Comparison of ENCODE assay signal across 8 cellular contexts in genomic region chr9:35790385-35791291, GRCh38. TPM values are rescaled to one million over a fixed set of nuclear protein-coding genes. Genes with fewer than 3 reads are reported as not detected.
DNase-seq lines count a peak whose midpoint lies in the region; ATAC-seq, FAIRE-seq and TF ChIP-seq lines count a peak whose summit lies in the region.

No MANE protein-coding gene starts in this region.

- H2BK5ac ChIP-seq in H1 (ENCODE audit: low read depth, low read length) = no peak overlapping the region; the same call in 1 of the 2 replicates

- peaks cover 0 to 3% (median 0%) of the 10 kb centered on the region in 8 donors for H3K9me3 Mint-ChIP-seq in CD4-positive, alpha-beta memory T cell
- H3K9me3 Mint-ChIP-seq in activated CD8-positive, alpha-beta T cell treated with anti-CD3 and anti-CD28 coated beads for 36 hours = no peaks in the 10 kb centered on the region

- no peaks in the 10 kb centered on the region for H3K79me1 ChIP-seq in H1 (ENCODE audit: low read depth, low read length)

- H4K8ac ChIP-seq in H1 (ENCODE audit: extremely low read depth, insufficient read depth, low read length) = 0 out of 2 replicates have a peak overlapping the region, but pooled peaks have one; percentile 85

- H3K4me3 ChIP-seq in CD4-positive, alpha-beta memory T cell (ENCODE audit: low read length in 2 of 2) = no peak overlapping the region
- H3K4me3 ChIP-seq in H1 (ENCODE audit: extremely low read depth in 1 of 4, insufficient read depth in 2 of 4, low read depth in 3 of 4, low read length in 4 of 4) = peak overlapping the region; percentile 39 to 65 (median 52); a peak in 7 of 8 replicates

- H2BK20ac ChIP-seq in H1 (ENCODE audit: low read length) = no peak overlapping the region

- H3K23me2 ChIP-seq in H1 (ENCODE audit: low read depth, low read length) = peaks cover 5% of the 10 kb centered on the region; the same call in 1 of the 2 replicates

- no peaks in the 10 kb centered on the region for H3K9me3 ChIP-seq in CD4-positive, alpha-beta memory T cell (ENCODE audit: control insufficient read depth in 1 of 2, low read length in 2 of 2)
- no peaks in the 10 kb centered on the region for H3K9me3 ChIP-seq in H1 (ENCODE audit: insufficient read depth in 2 of 2, low read depth in 1 of 2, low read length in 1 of 2)

- intact Hi-C loops in CD4-positive, alpha-beta memory T cell (cut with micrococcal nuclease) = loop anchor here (1.0 kb wide), 2 partner anchors 36 to 92 kb away; no protein-coding TSS in a partner anchor
- intact Hi-C loops in activated CD8-positive, alpha-beta T cell treated with anti-CD3 and anti-CD28 coated beads for 36 hours (cut with micrococcal nuclease) = loop anchor here (2.0 kb wide), 2 partner anchors 36 to 92 kb away; no protein-coding TSS in a partner anchor

- peaks cover 23 to 31% of the 10 kb centered on the region in 2 donors for H3K36me3 Mint-ChIP-seq in CD4-positive, alpha-beta memory T cell
- H3K36me3 Mint-ChIP-seq in activated CD8-positive, alpha-beta T cell treated with anti-CD3 and anti-CD28 coated beads for 36 hours (ENCODE audit: low read depth) = peaks cover 17% of the 10 kb centered on the region

- POLR2A ChIA-PET in CD4-positive, alpha-beta memory T cell (lab: Charles Lee; ENCODE audit: partially characterized antibody) = interaction anchor here (1.2 to 1.5 kb wide), 4 partner anchors 36 to 143 kb away, joined by 3 to 7 read pairs (median 4); partner anchors contain the start of gene FAM221B
- POLR2A ChIA-PET in activated CD8-positive, alpha-beta T cell treated with anti-CD3 and anti-CD28 coated beads for 36 hours (lab: Charles Lee) = no interaction called here
- POLR2A ChIA-PET in H1 (lab: Charles Lee; ENCODE audit: partially characterized antibody) = interaction anchor here (0.6 to 3.9 kb wide), 13 partner anchors 9 to 99 kb away, joined by 3 to 38 read pairs (median 4); partner anchors contain the start of genes CREB3, FAM221B, HINT2 and SPAG8

- H3K14ac ChIP-seq in H1 (ENCODE audit: insufficient read length) = no peak overlapping the region

- peak overlapping the region; percentile 30 for H3K4ac ChIP-seq in H1 (replicated peaks; ENCODE audit: insufficient read length, low read depth, low read length)

- TF ChIP-seq POLR2A in H1 (IDR thresholded peaks at IDR 0.05; ENCODE audit: control extremely low read depth in 1 of 2, low read depth in 2 of 2, low read length in 2 of 2) = no peak

- H4K20me1 ChIP-seq in H1 (replicated peaks in 1 of 2; ENCODE audit: control insufficient read depth in 1 of 2, insufficient read depth in 2 of 2, low read length in 2 of 2) = no peaks in the 10 kb centered on the region

- no peak overlapping the region for H3K23ac ChIP-seq in H1 (ENCODE audit: insufficient read length)

- no peak for TF ChIP-seq EP300 in H1 (IDR thresholded peaks at IDR 0.05; ENCODE audit: borderline replicate concordance in 1 of 2, low read depth in 2 of 2, low read length in 2 of 2)

- peak; percentile 94 for TF ChIP-seq RAD21 in H1 (IDR thresholded peaks at IDR 0.05 in 1 of 2, conservative IDR thresholded peaks at IDR 0.05 in 1 of 2; ENCODE audit: low read depth in 2 of 2, low read length in 2 of 2)

- H3K36me3 ChIP-seq in CD4-positive, alpha-beta memory T cell (ENCODE audit: insufficient read depth, low read length) = peaks cover 6% of the 10 kb centered on the region
- H3K36me3 ChIP-seq in H1 (ENCODE audit: control insufficient read depth in 2 of 4, insufficient read depth in 4 of 4, low read length in 3 of 4) = no peaks in the 10 kb centered on the region

- peak; percentile 80 for TF ChIP-seq CTCF in activated CD8-positive, alpha-beta T cell treated with anti-CD3 and anti-CD28 coated beads for 36 hours (IDR thresholded peaks at IDR 0.05)
- TF ChIP-seq CTCF in H1 (IDR thresholded peaks at IDR 0.05; ENCODE audit: control extremely low read depth in 1 of 3, insufficient read depth in 1 of 3, low read depth in 1 of 3, low read length in 3 of 3) = peak; percentile 79 to 92 (median 90)

- peak overlapping the region; percentile 70 for H4K5ac ChIP-seq in H1 (ENCODE audit: insufficient read length, low read depth, low read length)

- no peak overlapping the region for H3K4me3 Mint-ChIP-seq in CD4-positive, alpha-beta memory T cell
- H3K4me3 Mint-ChIP-seq in activated CD8-positive, alpha-beta T cell treated with anti-CD3 and anti-CD28 coated beads for 36 hours = no peak overlapping the region

- CTCF ChIA-PET in CD4-positive, alpha-beta memory T cell (lab: Charles Lee; ENCODE audit: partially characterized antibody) = interaction anchor here (0.6 to 4.0 kb wide), 38 partner anchors 8 to 233 kb away, joined by 3 to 108 read pairs (median 4); partner anchors contain the start of genes FAM221B, GBA2, HRCT1 and RGP1
- CTCF ChIA-PET in activated CD8-positive, alpha-beta T cell treated with anti-CD3 and anti-CD28 coated beads for 36 hours (lab: Charles Lee) = interaction anchor here (0.6 to 6.4 kb wide), 48 partner anchors 9 to 281 kb away, joined by 3 to 66 read pairs (median 5); partner anchors contain the start of genes ARHGEF39, FAM221B, GBA2 and HINT2
- CTCF ChIA-PET in H1 (lab: Charles Lee; ENCODE audit: partially characterized antibody) = interaction anchor here (0.6 to 4.0 kb wide), 54 partner anchors 8 to 232 kb away, joined by 3 to 67 read pairs (median 5); partner anchors contain the start of genes FAM221B, HINT2, MSMP and SPAG8

- peak overlapping the region; percentile 78 for H3K18ac ChIP-seq in H1 (ENCODE audit: extremely low read depth, low read length)

- peaks cover 7 to 12% (median 9%) of the 10 kb centered on the region in 4 donors for H3K4me1 Mint-ChIP-seq in CD4-positive, alpha-beta memory T cell
- H3K4me1 Mint-ChIP-seq in activated CD8-positive, alpha-beta T cell treated with anti-CD3 and anti-CD28 coated beads for 36 hours (ENCODE audit: low read depth) = peaks cover 8% of the 10 kb centered on the region

- no peak overlapping the region; the same call in 1 of the 2 replicates for H2BK12ac ChIP-seq in H1 (ENCODE audit: low read depth, low read length)

- H3K9ac ChIP-seq in H1 (replicated peaks in 1 of 4; ENCODE audit: extremely low read depth in 1 of 4, low read depth in 3 of 4, low read length in 3 of 4) = peak overlapping the region in 2 of 4 experiments; percentile 23 to 34; a peak in 3 of 7 replicates

- H2AFZ ChIP-seq in H1 (ENCODE audit: low read length) = peak overlapping the region; percentile 69

- no peaks in the 10 kb centered on the region for H3K4me1 ChIP-seq in CD4-positive, alpha-beta memory T cell (ENCODE audit: insufficient read depth, low read length)
- peaks cover 5 to 13% (median 7%) of the 10 kb centered on the region in 4 experiments; a peak in 6 of 7 replicates for H3K4me1 ChIP-seq in H1 (replicated peaks in 1 of 4; ENCODE audit: control insufficient read depth in 3 of 4, insufficient read depth in 4 of 4, low read length in 3 of 4)

- no peaks in the 10 kb centered on the region for H3K27me3 ChIP-seq in CD4-positive, alpha-beta memory T cell (ENCODE audit: insufficient read depth, low read length)
- peaks cover 0 to 10% (median 0%) of the 10 kb centered on the region in 4 experiments; a peak in 4 of 7 replicates for H3K27me3 ChIP-seq in H1 (replicated peaks in 1 of 4; ENCODE audit: control insufficient read depth in 3 of 4, extremely low read depth in 1 of 4, insufficient read depth in 3 of 4, low read length in 3 of 4)

- H3K27ac ChIP-seq in CD4-positive, alpha-beta memory T cell (ENCODE audit: low read depth, low read length) = no peak overlapping the region
- no peak overlapping the region for H3K27ac ChIP-seq in H1 (ENCODE audit: low read depth, low read length)

- H2BK120ac ChIP-seq in H1 (replicated peaks; ENCODE audit: low read depth, low read length) = no peak overlapping the region

- DNase-seq in CD4-positive, alpha-beta memory T cell = peak; percentile 58 to 69 (median 64)
- DNase-seq in NCI-H526 treated with DMSO at 0.1 percent for 48 hours (lab: John Stamatoyannopoulos, UW) = peak; percentile 43
- peak; percentile 65 for DNase-seq in activated CD8-positive, alpha-beta T cell treated with anti-CD3 and anti-CD28 coated beads for 36 hours
- DNase-seq in H1 (ENCODE audit: low read depth in 1 of 2, low spot score in 2 of 2) = peak in 1 of 2 experiments; percentile 78
- DNase-seq in lung microvascular endothelial cell (ENCODE audit: low read depth in 2 of 2) = peak; percentile 86 to 88
- DNase-seq in stimulated activated CD4-positive, alpha-beta T cell treated with anti-CD3 and anti-CD28 coated beads, TNF-alpha, amount 100 ng/mL, for 48 hours (ENCODE audit: low read depth in 3 of 3) = peak in 2 of 3 donors; percentile 21 to 31

- peak overlapping the region; percentile 46 to 89 for H3K4me2 ChIP-seq in H1 (ENCODE audit: insufficient read depth in 1 of 2, low read depth in 2 of 2, low read length in 2 of 2)

- H3K27me3 Mint-ChIP-seq in CD4-positive, alpha-beta memory T cell = no peaks in the 10 kb centered on the region
- no peaks in the 10 kb centered on the region for H3K27me3 Mint-ChIP-seq in activated CD8-positive, alpha-beta T cell treated with anti-CD3 and anti-CD28 coated beads for 36 hours

- H4K91ac ChIP-seq in H1 (replicated peaks; ENCODE audit: insufficient read length, low read length) = peak overlapping the region; percentile 17

- peak overlapping the region; percentile 81; the same call in 1 of the 2 replicates for H2BK15ac ChIP-seq in H1 (ENCODE audit: low read length)

- WGBS in H1 (ENCODE audit: extremely low coverage in 1 of 2, insufficient coverage in 1 of 2, insufficient read length in 1 of 2, insufficient replicate concordance in 2 of 2, low coverage in 1 of 2, low lambda C conversion rate in 2 of 2, missing lambda C conversion rate in 1 of 2), 2 experiments = 19% methylated on average over 37 of the region's 37 CpGs; no CpG with 5 or more reads in 1 of the 2 experiments

- FAIRE-seq in H1 (lab: Jason Lieb, UNC) = peak; percentile 93

- H3K56ac ChIP-seq in H1 (replicated peaks; ENCODE audit: insufficient read length, low read depth, low read length) = no peak overlapping the region

- no peaks in the 10 kb centered on the region for H3K79me2 ChIP-seq in H1 (ENCODE audit: control insufficient read depth in 1 of 2, insufficient read depth in 2 of 2, low read length in 2 of 2)

- H2AK5ac ChIP-seq in H1 (ENCODE audit: low read depth, low read length) = no peak overlapping the region

- peak; percentile 62 for ATAC-seq in HG02798 (IDR thresholded peaks at IDR 0.05; ENCODE audit: poor library complexity, unreplicated experiment)
- ATAC-seq in activated CD8-positive, alpha-beta T cell treated with anti-CD3 and anti-CD28 coated beads for 36 hours = peak; percentile 94
- no peak for ATAC-seq in GM18870 (IDR thresholded peaks at IDR 0.05; ENCODE audit: unreplicated experiment)

- peak overlapping the region in 2 of 7 donors; percentile 27 to 47 for H3K27ac Mint-ChIP-seq in CD4-positive, alpha-beta memory T cell
- no peak overlapping the region for H3K27ac Mint-ChIP-seq in activated CD8-positive, alpha-beta T cell treated with anti-CD3 and anti-CD28 coated beads for 36 hours

RNA-seq across cellular contexts. Expression of gene NPR2, which starts 0.8 kb away (rescaled TPM):
- 10 to 100 TPM; 15.8 to 15.9 TPM for total RNA-seq in CD4-positive, alpha-beta memory T cell
- 1 to 10 TPM in 1 of 2 donors, under 1 TPM in 1; 0.97 to 3.3 TPM for polyA plus RNA-seq in CD4-positive, alpha-beta memory T cell
- total RNA-seq in activated CD8-positive, alpha-beta T cell treated with anti-CD3 and anti-CD28 coated beads for 36 hours = 1 to 10 TPM; 7.5 to 7.8 TPM
- total RNA-seq in H1 (2021; fragmentation: NEBNext Ultra II Directional; extraction: Animal tissue kit (Norgen Biotek cat#: 25700)) = 11.0 and 14.3 TPM in 2 replicates
- polyA plus RNA-seq in H1 (2011; rRNA removed) = 13.7 and 17.0 TPM in 2 replicates
- polyA plus RNA-seq in H1 (2011; cell fraction: cytosol; rRNA removed) = 16.9 TPM
- polyA plus RNA-seq in H1 (2011; cell fraction: nucleus; rRNA removed) = 57.4 TPM
- 13.6 to 19.4 TPM (median 17.1 TPM) in 4 replicates for polyA plus RNA-seq in H1 (2012, experiment 1 of 2)
- 7.2 TPM for polyA plus RNA-seq in H1 (2012, experiment 2 of 2)
- polyA plus RNA-seq in H1 (2013, experiment 1 of 2) = 17.2 TPM
- polyA plus RNA-seq in H1 (2013, experiment 2 of 2) = 16.5 TPM
- 8.9 and 11.9 TPM in 2 replicates for polyA minus RNA-seq in H1 (2011; rRNA and poly(A)+ RNA removed)
- polyA minus RNA-seq in H1 (2011; cell fraction: cytosol; rRNA and poly(A)+ RNA removed) = 6.8 TPM
- 12.2 TPM for polyA minus RNA-seq in H1 (2011; cell fraction: nucleus; rRNA and poly(A)+ RNA removed)
- total RNA-seq in lung microvascular endothelial cell = 0.20 and 2.0 TPM in 2 replicates

RNA-seq across cellular contexts. Expression of gene SPAG8, which starts 21.4 kb away (rescaled TPM):
- total RNA-seq in CD4-positive, alpha-beta memory T cell = 1 to 10 TPM; 5.6 to 5.7 TPM
- 1 to 10 TPM; 1.0 to 1.7 TPM for polyA plus RNA-seq in CD4-positive, alpha-beta memory T cell
- total RNA-seq in activated CD8-positive, alpha-beta T cell treated with anti-CD3 and anti-CD28 coated beads for 36 hours = 1 to 10 TPM in 1 of 2 experiments, under 1 TPM in 1; 0.63 to 1.1 TPM
- total RNA-seq in H1 (2021; fragmentation: NEBNext Ultra II Directional; extraction: Animal tissue kit (Norgen Biotek cat#: 25700)) = 0.37 and 0.55 TPM in 2 replicates
- polyA plus RNA-seq in H1 (2011; rRNA removed) = 0.31 and 0.44 TPM in 2 replicates
- polyA plus RNA-seq in H1 (2011; cell fraction: cytosol; rRNA removed) = 0.44 TPM
- 1.4 TPM for polyA plus RNA-seq in H1 (2011; cell fraction: nucleus; rRNA removed)
- 0.26 to 0.60 TPM (median 0.44 TPM) in 4 replicates for polyA plus RNA-seq in H1 (2012, experiment 1 of 2)
- polyA plus RNA-seq in H1 (2012, experiment 2 of 2) = 0.29 TPM
- polyA plus RNA-seq in H1 (2013, experiment 1 of 2) = 0.14 TPM
- polyA plus RNA-seq in H1 (2013, experiment 2 of 2) = 0.20 TPM
- 0.22 and 0.68 TPM in 2 replicates for polyA minus RNA-seq in H1 (2011; rRNA and poly(A)+ RNA removed)
- not detected for polyA minus RNA-seq in H1 (2011; cell fraction: cytosol; rRNA and poly(A)+ RNA removed)
- polyA minus RNA-seq in H1 (2011; cell fraction: nucleus; rRNA and poly(A)+ RNA removed) = 1.3 TPM
- not detected in 2 replicates for total RNA-seq in lung microvascular endothelial cell

RNA-seq across cellular contexts. Expression of gene HINT2, which starts 24.2 kb away (rescaled TPM):
- 10 to 100 TPM; 22.9 to 30.2 TPM for total RNA-seq in CD4-positive, alpha-beta memory T cell
- 100 to 1,000 TPM in 1 of 2 donors, 10 to 100 TPM in 1; 75.4 to 111 TPM for polyA plus RNA-seq in CD4-positive, alpha-beta memory T cell
- 10 to 100 TPM; 53.4 to 62.7 TPM for total RNA-seq in activated CD8-positive, alpha-beta T cell treated with anti-CD3 and anti-CD28 coated beads for 36 hours
- 32.1 and 34.8 TPM in 2 replicates for total RNA-seq in H1 (2021; fragmentation: NEBNext Ultra II Directional; extraction: Animal tissue kit (Norgen Biotek cat#: 25700))
- polyA plus RNA-seq in H1 (2011; rRNA removed) = 51.2 and 62.1 TPM in 2 replicates
- 45.5 TPM for polyA plus RNA-seq in H1 (2011; cell fraction: cytosol; rRNA removed)
- polyA plus RNA-seq in H1 (2011; cell fraction: nucleus; rRNA removed) = 45.7 TPM
- 45.7 to 58.8 TPM (median 49.5 TPM) in 4 replicates for polyA plus RNA-seq in H1 (2012, experiment 1 of 2)
- polyA plus RNA-seq in H1 (2012, experiment 2 of 2) = 85.6 TPM
- polyA plus RNA-seq in H1 (2013, experiment 1 of 2) = 40.1 TPM
- polyA plus RNA-seq in H1 (2013, experiment 2 of 2) = 43.9 TPM
- polyA minus RNA-seq in H1 (2011; rRNA and poly(A)+ RNA removed) = 11.3 and 13.6 TPM in 2 replicates
- polyA minus RNA-seq in H1 (2011; cell fraction: cytosol; rRNA and poly(A)+ RNA removed) = 4.0 TPM
- polyA minus RNA-seq in H1 (2011; cell fraction: nucleus; rRNA and poly(A)+ RNA removed) = 16.9 TPM
- total RNA-seq in lung microvascular endothelial cell = 2.6 and 10.7 TPM in 2 replicates

RNA-seq across cellular contexts. Expression of gene MSMP, which starts 36.6 kb away (rescaled TPM):
- not detected for total RNA-seq in CD4-positive, alpha-beta memory T cell
- polyA plus RNA-seq in CD4-positive, alpha-beta memory T cell = 1 to 10 TPM in 1 of 2 donors, not detected in 1; 1.2 TPM
- under 1 TPM; 0.59 to 0.67 TPM for total RNA-seq in activated CD8-positive, alpha-beta T cell treated with anti-CD3 and anti-CD28 coated beads for 36 hours
- not detected in 2 replicates for total RNA-seq in H1 (2021; fragmentation: NEBNext Ultra II Directional; extraction: Animal tissue kit (Norgen Biotek cat#: 25700))
- 0.53 and 1.3 TPM in 2 replicates for polyA plus RNA-seq in H1 (2011; rRNA removed)
- 0.72 TPM for polyA plus RNA-seq in H1 (2011; cell fraction: cytosol; rRNA removed)
- polyA plus RNA-seq in H1 (2011; cell fraction: nucleus; rRNA removed) = 0.56 TPM
- polyA plus RNA-seq in H1 (2012, experiment 1 of 2) = 0.46 to 0.97 TPM in 2 of 4 replicates, not detected in the others
- 0.96 TPM for polyA plus RNA-seq in H1 (2012, experiment 2 of 2)
- polyA plus RNA-seq in H1 (2013, experiment 1 of 2) = 0.49 TPM
- 0.81 TPM for polyA plus RNA-seq in H1 (2013, experiment 2 of 2)
- 0.49 and 0.79 TPM in 2 replicates for polyA minus RNA-seq in H1 (2011; rRNA and poly(A)+ RNA removed)
- not detected for polyA minus RNA-seq in H1 (2011; cell fraction: cytosol; rRNA and poly(A)+ RNA removed)
- polyA minus RNA-seq in H1 (2011; cell fraction: nucleus; rRNA and poly(A)+ RNA removed) = not detected
- 60.9 and 61.5 TPM in 2 replicates for total RNA-seq in lung microvascular endothelial cell

RNA-seq across cellular contexts. Expression of gene FAM221B, which starts 37.9 kb away (rescaled TPM):
- total RNA-seq in CD4-positive, alpha-beta memory T cell = not detected
- not detected for polyA plus RNA-seq in CD4-positive, alpha-beta memory T cell
- total RNA-seq in activated CD8-positive, alpha-beta T cell treated with anti-CD3 and anti-CD28 coated beads for 36 hours = not detected
- total RNA-seq in H1 (2021; fragmentation: NEBNext Ultra II Directional; extraction: Animal tissue kit (Norgen Biotek cat#: 25700)) = not detected in 2 replicates
- polyA plus RNA-seq in H1 (2011; rRNA removed) = 0.03 TPM in 1 of 2 replicates, not detected in the other
- 0.06 TPM for polyA plus RNA-seq in H1 (2011; cell fraction: cytosol; rRNA removed)
- polyA plus RNA-seq in H1 (2011; cell fraction: nucleus; rRNA removed) = not detected
- 0.05 to 0.08 TPM in 2 of 4 replicates, not detected in the others for polyA plus RNA-seq in H1 (2012, experiment 1 of 2)
- not detected for polyA plus RNA-seq in H1 (2012, experiment 2 of 2)
- polyA plus RNA-seq in H1 (2013, experiment 1 of 2) = not detected
- not detected for polyA plus RNA-seq in H1 (2013, experiment 2 of 2)
- 0.09 TPM in 1 of 2 replicates, not detected in the other for polyA minus RNA-seq in H1 (2011; rRNA and poly(A)+ RNA removed)
- not detected for polyA minus RNA-seq in H1 (2011; cell fraction: cytosol; rRNA and poly(A)+ RNA removed)
- polyA minus RNA-seq in H1 (2011; cell fraction: nucleus; rRNA and poly(A)+ RNA removed) = not detected
- not detected in 2 replicates for total RNA-seq in lung microvascular endothelial cell

Comparison
In these comparisons a context has a peak if more than half of its experiments do, and no peak if none do; other contexts are left out.
1. H3K4me3 ChIP-seq: peak in H1 (4 of 4); none in CD4-positive, alpha-beta memory T cell (0 of 2).